In genomic region chr12:125860672-125861288, GRCh38 we compare ENCODE assay signal across 18 cellular contexts.
"Had no signal": no experiment of that assay in that cellular context is flagged by ENCODE, and none has a peak within 500 bp of the region (broad histone marks: within the 10 kb centered on the region; RNA-seq: fewer than 3 reads in every experiment).

No MANE protein-coding gene starts in this region.

- H3K4me1 Mint-ChIP-seq: central memory CD8-positive, alpha-beta T cell; naive B cell; stimulated activated memory B cell treated with anti-CD40 and anti-IgM and Interleukin-4, amounts not matched to agents 10 μg/mL and 1 μg/mL and 100 μg/mL, for 72 hours had no signal

- ATAC-seq: gastrocnemius medialis; stimulated activated memory B cell treated with anti-CD40 and anti-IgM and Interleukin-4, amounts not matched to agents 10 μg/mL and 1 μg/mL and 100 μg/mL, for 72 hours had no signal

- H3K4me3 ChIP-seq: smooth muscle cell, transverse colon had no signal

- H3K27me3 ChIP-seq: gastrocnemius medialis, right atrium auricular region, transverse colon had no signal

- DNase-seq: effector CD8-positive, alpha-beta T cell; islet precursor cell; mesendoderm; naive B cell; stimulated activated CD4-positive, alpha-beta T cell treated with anti-CD3 and anti-CD28 coated beads, Interleukin-4, amount 100 ng/mL, for 24 hours; transverse colon had no signal

- H3K27me3 Mint-ChIP-seq: central memory CD8-positive, alpha-beta T cell; stimulated activated memory B cell treated with anti-CD40 and anti-IgM and Interleukin-4, amounts not matched to agents 10 μg/mL and 1 μg/mL and 100 μg/mL, for 72 hours had no signal

- H3K36me3 ChIP-seq: esophagus muscularis mucosa, gastrocnemius medialis, heart right ventricle, neutrophil, right atrium auricular region, thoracic aorta, transverse colon had no signal

- H3K4me2 ChIP-seq: smooth muscle cell had no signal

- H3K9me3 ChIP-seq: gastrocnemius medialis, neutrophil, thoracic aorta had no signal

- H3K9me3 Mint-ChIP-seq: central memory CD8-positive, alpha-beta T cell had no signal

- H3K27ac ChIP-seq: dorsolateral prefrontal cortex, esophagus muscularis mucosa, gastrocnemius medialis, heart right ventricle, neutrophil, right atrium auricular region, thoracic aorta, transverse colon had no signal

- H3K36me3 Mint-ChIP-seq: stimulated activated memory B cell treated with anti-CD40 and anti-IgM and Interleukin-4, amounts not matched to agents 10 μg/mL and 1 μg/mL and 100 μg/mL, for 72 hours had no signal

- H3K4me1 ChIP-seq: gastrocnemius medialis, heart right ventricle, right atrium auricular region, transverse colon had no signal

- H3K27ac Mint-ChIP-seq: naive B cell; nephron; stimulated activated memory B cell treated with anti-CD40 and anti-IgM and Interleukin-4, amounts not matched to agents 10 μg/mL and 1 μg/mL and 100 μg/mL, for 72 hours; stimulated activated naive CD8-positive, alpha-beta T cell treated with anti-CD3 and anti-CD28 coated beads, Interleukin-15, Interleukin-2, amounts not matched to agents 100 ng/mL and 50 ng/mL, for 24 hours had no signal

- H3K4me3 Mint-ChIP-seq: central memory CD8-positive, alpha-beta T cell; naive B cell; nephron; stimulated activated memory B cell treated with anti-CD40 and anti-IgM and Interleukin-4, amounts not matched to agents 10 μg/mL and 1 μg/mL and 100 μg/mL, for 72 hours; stimulated activated naive CD8-positive, alpha-beta T cell treated with anti-CD3 and anti-CD28 coated beads, Interleukin-15, Interleukin-2, amounts not matched to agents 100 ng/mL and 50 ng/mL, for 24 hours had no signal
